15 cellular contexts compared by ENCODE assay signal in genomic region chr10:94012834-94013830, GRCh38. TPM values are rescaled to one million over a fixed set of nuclear protein-coding genes. Genes with fewer than 3 reads are reported as not detected.
"Had no signal": no experiment of that assay in that cellular context is flagged by ENCODE, and none has a peak within 500 bp of the region (broad histone marks: within the 10 kb centered on the region; RNA-seq: fewer than 3 reads in every experiment).

No MANE protein-coding gene starts in this region.

- H3K9me3 ChIP-seq: neutrophil had no signal

- H3K36me3 ChIP-seq: neutrophil had no signal

- H3K36me3 Mint-ChIP-seq: activated naive CD4-positive, alpha-beta T cell treated with anti-CD3 and anti-CD28 coated beads, Interleukin-2, amount 50 U/mL, for 24 hours; immature natural killer cell; naive thymus-derived CD4-positive, alpha-beta T cell had no signal

- ATAC-seq: naive thymus-derived CD4-positive, alpha-beta T cell; WTC11 had no signal

- H3K27me3 ChIP-seq: neutrophil had no signal

- H3K4me3 Mint-ChIP-seq: activated naive CD4-positive, alpha-beta T cell treated with anti-CD3 and anti-CD28 coated beads, Interleukin-2, amount 50 U/mL, for 24 hours; brain; central memory CD8-positive, alpha-beta T cell; immature natural killer cell; naive thymus-derived CD4-positive, alpha-beta T cell; WTC11 had no signal

- H3K4me1 Mint-ChIP-seq: activated naive CD4-positive, alpha-beta T cell treated with anti-CD3 and anti-CD28 coated beads, Interleukin-2, amount 50 U/mL, for 24 hours; central memory CD8-positive, alpha-beta T cell; immature natural killer cell; naive thymus-derived CD4-positive, alpha-beta T cell had no signal

- DNase-seq: activated CD4-positive, alpha-beta T cell treated with anti-CD3 and anti-CD28 coated beads, Interleukin-2, amount 50 U/mL, for 1 hour; amniotic stem cell; cortex of kidney; effector CD8-positive, alpha-beta T cell; immature natural killer cell; mammary epithelial cell; naive thymus-derived CD4-positive, alpha-beta T cell; T-helper 1 cell had no signal

- H3K9me3 Mint-ChIP-seq: activated naive CD4-positive, alpha-beta T cell treated with anti-CD3 and anti-CD28 coated beads, Interleukin-2, amount 50 U/mL, for 24 hours; activated T-helper 2 cell treated with anti-CD3 and anti-CD28 coated beads, Interferon-gamma antibody, Interleukin-2, Interleukin-4, amounts not matched to agents 10 μg/mL and 5 μg/mL and 100 μg/mL, durations not matched to agents 14 hours and 24 hours and 36 hours; central memory CD8-positive, alpha-beta T cell had no signal

- H3K27me3 Mint-ChIP-seq: brain had no signal

- H3K27ac Mint-ChIP-seq: activated naive CD4-positive, alpha-beta T cell treated with anti-CD3 and anti-CD28 coated beads, Interleukin-2, amount 50 U/mL, for 24 hours; activated T-helper 2 cell treated with anti-CD3 and anti-CD28 coated beads, Interferon-gamma antibody, Interleukin-2, Interleukin-4, amounts not matched to agents 10 μg/mL and 5 μg/mL and 100 μg/mL, durations not matched to agents 14 hours and 24 hours and 36 hours; immature natural killer cell; naive thymus-derived CD4-positive, alpha-beta T cell; WTC11 had no signal

RNA-seq across cellular contexts. Expression of gene PLCE1, which starts 19.4 kb away (rescaled TPM):
- total RNA-seq: mononuclear cell had no signal
